ENCODE assay signal across 8 cellular contexts in genomic region chr19:57527136-57527881, GRCh38. TPM values are rescaled to one million over a fixed set of nuclear protein-coding genes. Genes with fewer than 3 reads are reported as not detected.
DNase-seq lines count a peak whose midpoint lies in the region; ATAC-seq, FAIRE-seq and TF ChIP-seq lines count a peak whose summit lies in the region.

Gene ZNF549 (plus strand): TSS chr19:57527356. CDS start chr19:57527574, 218 bp downstream.

- no peak for TF ChIP-seq POLR2A in stomach (IDR thresholded peaks at IDR 0.05)

- peak within 1 kb of the TSS; percentile 90 for H2AFZ ChIP-seq in neural progenitor cell (replicated peaks)

- H3K9ac ChIP-seq in neural progenitor cell: peak within 1 kb of the TSS; percentile 78

- DNase-seq in DMS79 treated with DMSO at 0.1 percent for 48 hours (lab: John Stamatoyannopoulos, UW) (peak; percentile 91), Kasumi-1 (lab: John Stamatoyannopoulos, UW) (peak; percentile 87 to 94), SHP77 treated with DMSO at 0.1 percent for 48 hours (lab: John Stamatoyannopoulos, UW) (peak; percentile 51), activated gamma-delta T cell treated with Interleukin-2 at 50 U/mL for 16 hours (peak; percentile 89), frontal cortex (ENCODE audit: low spot score in 2 of 2) (peak; percentile 80 to 92), neural progenitor cell (ENCODE audit: low spot score) (peak; percentile 96), stomach (peak; percentile 89)

- no peaks in the 10 kb centered on the region for H3K27me3 Mint-ChIP-seq in neural progenitor cell (ENCODE audit: insufficient read depth, low read depth)

- H4K20me1 ChIP-seq in neural progenitor cell (ENCODE audit: low read depth): no peaks in the 10 kb centered on the region

- H3K4me3 ChIP-seq in neural progenitor cell: peak within 1 kb of the TSS; percentile 87
- H3K4me3 ChIP-seq in stomach: peak within 1 kb of the TSS; percentile 73 to 86 (median 81)

- intact Hi-C loops in stomach (cut with DNase I; ENCODE audit: low total_unique reads): no loop called here

- H3K4me1 ChIP-seq in neural progenitor cell (peaks cover 11% of the 10 kb centered on the region), stomach (peaks cover 5 to 20% (median 15%) of the 10 kb centered on the region in 4 donors)

- H3K27ac ChIP-seq in neural progenitor cell (peak within 1 kb of the TSS; percentile 55), stomach (peak within 1 kb of the TSS; percentile 76 to 88 (median 81))

- H3K4me1 Mint-ChIP-seq in neural progenitor cell: peaks cover 13% of the 10 kb centered on the region

- H3K9me3 ChIP-seq in neural progenitor cell (ENCODE audit: low read depth) (no peaks in the 10 kb centered on the region), stomach (peaks cover 8 to 47% (median 34%) of the 10 kb centered on the region in 4 donors)

- no peak for TF ChIP-seq EP300 in stomach (IDR thresholded peaks at IDR 0.05)

- WGBS in stomach, 5 donors: 0 to 4% (median 2%) methylated on average over 35 to 64 of the region's 64 CpGs

- peaks cover 49% of the 10 kb centered on the region for H3K79me2 ChIP-seq in neural progenitor cell (ENCODE audit: low read depth)

- H3K9me3 Mint-ChIP-seq in neural progenitor cell: peaks cover 56% of the 10 kb centered on the region

- H3K27me3 ChIP-seq in neural progenitor cell (peaks cover 3% of the 10 kb centered on the region), stomach (no peaks in the 10 kb centered on the region)

- no peak for FAIRE-seq in frontal cortex (lab: Jason Lieb, UNC)

- peak within 1 kb of the TSS; percentile 91 for H3K4me2 ChIP-seq in neural progenitor cell

- H3K27ac Mint-ChIP-seq in neural progenitor cell: peak within 1 kb of the TSS; percentile 22

- no peak for TF ChIP-seq CTCF in neural progenitor cell (IDR thresholded peaks at IDR 0.05)
- TF ChIP-seq CTCF in stomach (IDR thresholded peaks at IDR 0.05): no peak

- H3F3A ChIP-seq in neural progenitor cell (ENCODE audit: low read depth): peaks cover 9% of the 10 kb centered on the region

- H3K36me3 ChIP-seq in neural progenitor cell (peaks cover 4% of the 10 kb centered on the region), stomach (peaks cover 0 to 28% (median 22%) of the 10 kb centered on the region in 4 donors)

- peak within 1 kb of the TSS; percentile 96 for H3K4me3 Mint-ChIP-seq in neural progenitor cell

- ATAC-seq in GM21737 (IDR thresholded peaks at IDR 0.05; ENCODE audit: unreplicated experiment): peak; percentile 96

- peaks cover 31% of the 10 kb centered on the region for H3K36me3 Mint-ChIP-seq in neural progenitor cell

RNA-seq across cellular contexts. Expression of gene ZNF549, which starts in this region (rescaled TPM):
- total RNA-seq in frontal cortex (20.0 TPM), neural progenitor cell (ENCODE audit: low replicate concordance) (10.6 and 15.6 TPM in 2 replicates), stomach (10 to 100 TPM in 1 of 5 donors, 1 to 10 TPM in 4; 2.3 to 15.2 (median 6.7) TPM)
- 1 to 10 TPM; 1.2 to 2.3 (median 2.0) TPM for polyA plus RNA-seq in stomach

Comparison
In these comparisons a context has a peak if more than half of its experiments do, and no peak if none do; other contexts are left out.
1. Peak in every context shown above with its lines: DNase-seq, ATAC-seq, H3K4me3 ChIP-seq and H3K27ac ChIP-seq.